ENCODE assay signal across 8 cellular contexts in genomic region chr7:95330194-95331003, GRCh38. TPM values are rescaled to one million over a fixed set of nuclear protein-coding genes. Genes with fewer than 3 reads are reported as not detected.
DNase-seq lines count a peak whose midpoint lies in the region; ATAC-seq, FAIRE-seq and TF ChIP-seq lines count a peak whose summit lies in the region.

No MANE protein-coding gene starts in this region.

- no peak for TF ChIP-seq EP300 in HepG2 (IDR thresholded peaks at IDR 0.05; ENCODE audit: low read depth in 2 of 2, low read length in 2 of 2)
- TF ChIP-seq EP300 in HepG2 (CRISPR knock-in tag; IDR thresholded peaks at IDR 0.05; ENCODE audit: borderline replicate concordance): no peak
- TF ChIP-seq EP300 in tibial nerve (IDR thresholded peaks at IDR 0.05): no peak

- ATAC-seq in GM19023 (IDR thresholded peaks at IDR 0.05; ENCODE audit: unreplicated experiment): peak; percentile 89
- ATAC-seq in HG03097 (IDR thresholded peaks at IDR 0.05; ENCODE audit: low FRiP score, unreplicated experiment): peak; percentile 90
- ATAC-seq in activated B cell treated with CpG ODN at 0.5 μM for 24 hours (ENCODE audit: low read depth): no peak
- ATAC-seq in HepG2: no peak

- H3K4me3 Mint-ChIP-seq in activated B cell treated with CpG ODN at 0.5 μM for 24 hours: peak overlapping the region; percentile 29

- no peaks in the 10 kb centered on the region for H3K27me3 ChIP-seq in A673 (replicated peaks; ENCODE audit: insufficient read depth, low read depth, low read length, poor library complexity)
- no peaks in the 10 kb centered on the region for H3K27me3 ChIP-seq in HepG2 (ENCODE audit: control insufficient read depth in 1 of 2, insufficient read depth in 2 of 2, low read length in 2 of 2)
- H3K27me3 ChIP-seq in BE2C: no peaks in the 10 kb centered on the region
- H3K27me3 ChIP-seq in tibial nerve: peaks cover 0 to 1% of the 10 kb centered on the region in 2 donors

- CTCF ChIA-PET in A673 (lab: Charles Lee) (no interaction called here), activated B cell treated with CpG ODN at 0.5 μM for 24 hours (lab: Charles Lee) (no interaction called here), HepG2 (lab: Yijun Ruan, JAX; ENCODE audit: low intra/inter-chr PET ratio, low total read pairs) (no interaction called here)

- H3K36me3 Mint-ChIP-seq in activated B cell treated with CpG ODN at 0.5 μM for 24 hours (ENCODE audit: low read depth): no peaks in the 10 kb centered on the region

- no peak for FAIRE-seq in HepG2 (lab: Jason Lieb, UNC)

- no peak for TF ChIP-seq RAD21 in HepG2 (CRISPR knock-in tag; IDR thresholded peaks at IDR 0.05)

- TF ChIP-seq POLR2A in HepG2 (IDR thresholded peaks at IDR 0.05; ENCODE audit: insufficient read depth in 1 of 2, low read depth in 2 of 2, low read length in 2 of 2): no peak
- TF ChIP-seq POLR2A in tibial nerve (IDR thresholded peaks at IDR 0.05): no peak

- H3K4me1 Mint-ChIP-seq in activated B cell treated with CpG ODN at 0.5 μM for 24 hours: peaks cover 9% of the 10 kb centered on the region

- no peak for TF ChIP-seq CTCF in A673 (conservative IDR thresholded peaks at IDR 0.05; ENCODE audit: low read depth, low read length)
- TF ChIP-seq CTCF in activated B cell treated with CpG ODN at 0.5 μM for 24 hours (IDR thresholded peaks at IDR 0.05): no peak
- no peak for TF ChIP-seq CTCF in HepG2 (CRISPR knock-in tag; IDR thresholded peaks at IDR 0.05)
- no peak for TF ChIP-seq CTCF in BE2C (IDR thresholded peaks at IDR 0.05; ENCODE audit: low read depth, low read length)
- no peak for TF ChIP-seq CTCF in tibial nerve (IDR thresholded peaks at IDR 0.05)

- POLR2A ChIA-PET in A673 (lab: Charles Lee; ENCODE audit: low non-redundant PET): no interaction called here
- POLR2A ChIA-PET in activated B cell treated with CpG ODN at 0.5 μM for 24 hours (lab: Charles Lee): no interaction called here
- POLR2A ChIA-PET in HepG2 (lab: Yijun Ruan, JAX): no interaction called here

- H3K9me3 Mint-ChIP-seq in activated B cell treated with CpG ODN at 0.5 μM for 24 hours: no peaks in the 10 kb centered on the region

- H3K27ac ChIP-seq in A673 (ENCODE audit: low read depth, low read length, poor library complexity, severe bottlenecking) (no peak overlapping the region), HepG2 (ENCODE audit: extremely low read length, insufficient read depth, low read length) (no peak overlapping the region), tibial nerve (no peak overlapping the region)

- H3K27ac Mint-ChIP-seq in activated B cell treated with CpG ODN at 0.5 μM for 24 hours: no peak overlapping the region

- BruUV-seq in A673 (replicated peaks; lab: Mats Ljungman, UMichigan) (no TSS peak), HepG2 (replicated peaks; lab: Mats Ljungman, UMichigan) (no TSS peak)

- H3K4me3 ChIP-seq in A673 (ENCODE audit: low read depth, low read length, poor library complexity, severe bottlenecking) (no peak overlapping the region), HepG2 (replicated peaks in 1 of 3; ENCODE audit: insufficient read depth in 1 of 3, low read depth in 2 of 3, low read length in 3 of 3) (peak overlapping the region; percentile 26 to 58 (median 37); a peak in 5 of 6 replicates), BE2C (ENCODE audit: low read depth, low read length) (no peak overlapping the region), tibial nerve (peak overlapping the region in 2 of 4 donors; percentile 26 to 31)

- intact Hi-C loops in A673 (cut with micrococcal nuclease; ENCODE audit: unreplicated experiment): no loop called here
- intact Hi-C loops in activated B cell treated with CpG ODN at 0.5 μM for 24 hours (cut with micrococcal nuclease): no loop called here
- intact Hi-C loops in HepG2 (cut with micrococcal nuclease; ENCODE audit: unreplicated experiment): no loop called here

- H2AFZ ChIP-seq in HepG2 (ENCODE audit: low read length): peak overlapping the region; percentile 39

- no peaks in the 10 kb centered on the region for H3K79me2 ChIP-seq in HepG2 (ENCODE audit: insufficient read depth, low read length)

- H3K4me1 ChIP-seq in A673 (ENCODE audit: insufficient read depth, low read length, poor library complexity, severe bottlenecking) (no peaks in the 10 kb centered on the region), HepG2 (ENCODE audit: insufficient read depth, low read length) (0 out of 2 replicates have a peak, but pooled peaks cover 6% of the 10 kb centered on the region), BE2C (no peaks in the 10 kb centered on the region), tibial nerve (peaks cover 0 to 5% (median 0%) of the 10 kb centered on the region in 4 donors)

- DNase-seq in A673 (ENCODE audit: low spot score): peak; percentile 7
- DNase-seq in activated B cell treated with CpG ODN at 0.5 μM for 24 hours: no peak
- DNase-seq in HepG2 (ENCODE audit: low spot score): no peak
- no peak for DNase-seq in NCI-H774 (lab: John Stamatoyannopoulos, UW)
- DNase-seq in BE2C: no peak
- no peak for DNase-seq in tibial nerve (ENCODE audit: low spot score in 2 of 2)

- H3K27me3 Mint-ChIP-seq in activated B cell treated with CpG ODN at 0.5 μM for 24 hours: peaks cover 13% of the 10 kb centered on the region

- in situ Hi-C loops in HepG2 (cut with HindIII; ENCODE audit: extremely low pct_ligation_motif_present, low pct_unique_long_range_greater_than_20kb): loop anchor here (25.0 kb wide), 1 partner anchor 357 kb away; no protein-coding TSS in a partner anchor

- no peak overlapping the region for H3K9ac ChIP-seq in HepG2 (ENCODE audit: insufficient read depth, low read depth, low read length)

- WGBS in HepG2 (ENCODE audit: low lambda C conversion rate): 23% methylated on average over 4 of the region's 4 CpGs
- WGBS in tibial nerve, 2 donors: 38 to 42% methylated on average over 4 of the region's 4 CpGs

- peak overlapping the region; percentile 62 for H3K4me2 ChIP-seq in HepG2 (ENCODE audit: low read depth, low read length)

- H4K20me1 ChIP-seq in HepG2 (ENCODE audit: insufficient read depth, low read length): no peaks in the 10 kb centered on the region

- H3K36me3 ChIP-seq in A673 (ENCODE audit: insufficient read depth, low read length, poor library complexity, severe bottlenecking) (no peaks in the 10 kb centered on the region), HepG2 (replicated peaks in 1 of 2; ENCODE audit: control insufficient read depth in 1 of 2, insufficient read depth in 2 of 2, low read length in 2 of 2) (no peaks in the 10 kb centered on the region), BE2C (no peaks in the 10 kb centered on the region), tibial nerve (no peaks in the 10 kb centered on the region)

- H3K9me3 ChIP-seq in A673 (ENCODE audit: low read depth, low read length, poor library complexity, severe bottlenecking) (no peaks in the 10 kb centered on the region), HepG2 (ENCODE audit: low read length) (no peaks in the 10 kb centered on the region), BE2C (no peaks in the 10 kb centered on the region), tibial nerve (no peaks in the 10 kb centered on the region)

TF ChIP-seq in HepG2, 621 proteins besides CTCF, POLR2A, EP300 and RAD21:
- TF ChIP-seq IRF2 (CRISPR knock-in tag; IDR thresholded peaks at IDR 0.05) (peak; percentile 53; the same call in 1 of the 2 replicates), HNRNPUL1 (IDR thresholded peaks at IDR 0.05; ENCODE audit: low read depth, low read length) (no peak)

RNA-seq across cellular contexts. Expression of gene PON1, which starts 6.1 kb away (rescaled TPM):
- total RNA-seq in A673 (2021) (not detected in 2 replicates), activated B cell treated with CpG ODN at 0.5 μM for 24 hours (not detected in 2 replicates), HepG2 (2016; rRNA removed; fragmentation: Illumina TruSeq; extraction: Trizol) (0.27 TPM in 1 of 2 replicates, not detected in the other), tibial nerve (not detected)
- 0.20 TPM in 1 of 2 replicates, not detected in the other for total RNA-seq in HepG2 (2016; cell fraction: cytosol; rRNA removed; fragmentation: Illumina TruSeq; extraction: Trizol; ENCODE audit: low read depth)
- 0.25 and 0.30 TPM in 2 replicates for total RNA-seq in HepG2 (2016; cell fraction: insoluble cytoplasmic fraction; rRNA removed; fragmentation: Illumina TruSeq; extraction: Trizol)
- total RNA-seq in HepG2 (2016; cell fraction: membrane; rRNA removed; fragmentation: Illumina TruSeq; extraction: Trizol): 0.25 and 0.48 TPM in 2 replicates
- total RNA-seq in HepG2 (2016; cell fraction: nucleus; rRNA removed; fragmentation: Illumina TruSeq; extraction: Trizol): 1.1 and 1.4 TPM in 2 replicates
- polyA plus RNA-seq in HepG2 (2011; rRNA removed): 0.57 and 0.63 TPM in 2 replicates
- polyA plus RNA-seq in HepG2 (2011; cell fraction: cytosol; rRNA removed): 0.17 and 0.45 TPM in 2 replicates
- polyA plus RNA-seq in HepG2 (2011; cell fraction: nucleus; rRNA removed): 0.08 and 0.21 TPM in 2 replicates
- 0.31 and 0.91 TPM in 2 replicates for polyA plus RNA-seq in HepG2 (2012)
- polyA plus RNA-seq in HepG2 (2016; cell fraction: cytosol; fragmentation: Illumina TruSeq; extraction: Trizol; ENCODE audit: low read depth): 0.20 and 0.59 TPM in 2 replicates
- 0.09 and 0.84 TPM in 2 replicates for polyA plus RNA-seq in HepG2 (2016; cell fraction: insoluble cytoplasmic fraction; fragmentation: Illumina TruSeq; extraction: Trizol; ENCODE audit: low read depth)
- 0.81 TPM in 1 of 2 replicates, not detected in the other for polyA plus RNA-seq in HepG2 (2016; cell fraction: membrane; fragmentation: Illumina TruSeq; extraction: Trizol; ENCODE audit: low read depth)
- 0.39 and 1.5 TPM in 2 replicates for polyA plus RNA-seq in HepG2 (2016; cell fraction: nucleus; fragmentation: Illumina TruSeq; extraction: Trizol; ENCODE audit: insufficient read depth, low read depth)
- polyA minus RNA-seq in HepG2 (2011; rRNA and poly(A)+ RNA removed; ENCODE audit: low replicate concordance): 0.23 and 0.44 TPM in 2 replicates
- not detected in 2 replicates for polyA minus RNA-seq in HepG2 (2011; cell fraction: cytosol; rRNA and poly(A)+ RNA removed)
- 0.25 and 0.52 TPM in 2 replicates for polyA minus RNA-seq in HepG2 (2011; cell fraction: nucleus; rRNA and poly(A)+ RNA removed)
- not detected for polyA plus RNA-seq in BE2C (2012; ENCODE audit: insufficient read depth, insufficient read length, low read depth)

Comparison
In these comparisons a context has a peak if more than half of its experiments do, and no peak if none do; other contexts are left out.
1. H3K4me3 ChIP-seq: peak in HepG2 (3 of 3); none in A673 (single experiment) and BE2C (single experiment).
2. ATAC-seq: peak in GM19023 (single experiment) and HG03097 (single experiment); none in activated B cell treated with CpG ODN at 0.5 μM for 24 hours (single experiment) and HepG2 (single experiment).